10 cellular contexts compared by ENCODE assay signal in the genomic region with DNA sequence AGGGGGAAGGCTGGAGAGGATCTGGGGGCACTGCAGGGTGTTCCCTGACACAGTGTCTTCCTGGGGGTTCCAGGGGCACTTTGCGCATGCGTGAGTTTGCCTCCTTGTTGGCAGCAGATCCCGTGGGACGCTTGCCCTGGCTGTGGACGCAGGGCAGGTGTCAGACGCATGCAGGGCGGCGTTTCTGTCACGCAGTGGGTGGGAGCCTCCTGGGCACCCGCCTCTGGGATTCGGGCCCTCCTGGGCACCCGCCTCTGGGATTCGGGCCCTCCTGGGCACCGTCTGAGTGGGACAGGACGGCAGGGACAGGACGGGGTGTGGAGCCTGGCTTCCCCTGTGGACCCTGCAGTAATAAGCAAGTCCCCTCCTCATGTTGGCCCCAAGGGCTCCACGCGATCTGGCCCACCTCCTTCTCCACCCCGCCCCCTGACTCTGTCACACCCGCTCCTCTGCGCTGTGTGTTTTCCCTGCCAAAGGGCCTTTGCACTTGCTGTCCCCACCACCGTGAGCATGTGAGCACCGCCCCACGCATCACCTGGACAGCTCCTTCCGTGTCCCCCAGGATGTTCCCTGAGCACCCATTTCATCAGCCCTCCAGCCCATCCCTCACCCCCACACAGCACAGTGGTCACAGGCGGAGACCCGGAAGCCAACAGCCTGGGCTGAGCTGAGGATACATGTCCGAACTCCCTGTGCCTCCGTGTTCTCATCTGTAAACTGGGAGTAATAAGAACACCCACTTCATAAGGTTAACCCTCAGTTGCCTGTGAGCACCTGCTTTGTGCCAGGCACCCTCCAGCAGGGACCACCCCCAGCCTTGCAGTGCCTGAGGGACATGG. TPM values are rescaled to one million over a fixed set of nuclear protein-coding genes. Genes with fewer than 3 reads are reported as not detected.
DNase-seq lines count a peak whose midpoint lies in the region; ATAC-seq, FAIRE-seq and TF ChIP-seq lines count a peak whose summit lies in the region.
"Had no signal": no experiment of that assay in that cellular context is flagged by ENCODE, and none has a peak within 500 bp of the region (broad histone marks: within the 10 kb centered on the region; RNA-seq: fewer than 3 reads in every experiment).

No MANE protein-coding gene starts in this region.

- TF ChIP-seq EP300 in K562 (IDR thresholded peaks at IDR 0.05; ENCODE audit: low read length), result no peak

- ATAC-seq in K562, result no peak
- no peak for ATAC-seq in HG03354 (IDR thresholded peaks at IDR 0.05; ENCODE audit: poor library complexity, severe bottlenecking, unreplicated experiment)
- ATAC-seq in GM18909 (IDR thresholded peaks at IDR 0.05; ENCODE audit: poor library complexity, unreplicated experiment), result no peak

- peaks cover 23% of the 10 kb centered on the region; the same call in 1 of the 2 replicates for H4K20me1 ChIP-seq in K562 (replicated peaks; ENCODE audit: control insufficient read depth, insufficient read depth, low read length)

- H2BK15ac ChIP-seq in mesenchymal stem cell (ENCODE audit: low read depth, poor library complexity, severe bottlenecking), result no peak overlapping the region

- H3K9me3 ChIP-seq in AG04450 (ENCODE audit: control insufficient read depth, insufficient read depth, low read length) (no peaks in the 10 kb centered on the region; the same call in 1 of the 2 replicates), K562 (replicated peaks; ENCODE audit: control insufficient read depth, insufficient read depth, low read depth, low read length) (no peaks in the 10 kb centered on the region), mesenchymal stem cell (ENCODE audit: control insufficient read depth, low read length) (no peaks in the 10 kb centered on the region)
- H3K9me3 ChIP-seq: upper lobe of left lung had no signal

- H3K4me1 ChIP-seq in K562 (replicated peaks in 1 of 2; ENCODE audit: control insufficient read depth in 2 of 2, insufficient read depth in 2 of 2, low read length in 2 of 2) (peaks cover 12 to 82% of the 10 kb centered on the region in 2 experiments; a peak in 4 of 5 replicates), mesenchymal stem cell (ENCODE audit: control insufficient read depth, insufficient read depth, low read depth, low read length) (peaks cover 41% of the 10 kb centered on the region)

- H4K8ac ChIP-seq in mesenchymal stem cell (ENCODE audit: low read length), result no peak overlapping the region

- no peak overlapping the region for H3K18ac ChIP-seq in mesenchymal stem cell (ENCODE audit: low read depth in 1 of 2, low read length in 2 of 2)

- H3K4me2 ChIP-seq in K562 (ENCODE audit: insufficient read depth, low read length) (no peak overlapping the region), mesenchymal stem cell (ENCODE audit: low read length, poor library complexity, severe bottlenecking) (no peak overlapping the region)

- no peak overlapping the region for H2BK120ac ChIP-seq in mesenchymal stem cell (ENCODE audit: low read depth, low read length)

- no peak for TF ChIP-seq POLR2A in K562 (conservative IDR thresholded peaks at IDR 0.05)

- peak overlapping the region in 1 of 2 experiments; percentile 6; a peak in 1 of 4 replicates for H3K9ac ChIP-seq in K562 (ENCODE audit: insufficient read depth in 1 of 2, low read depth in 2 of 2, low read length in 2 of 2)
- peak overlapping the region; percentile 81 for H3K9ac ChIP-seq in mesenchymal stem cell (ENCODE audit: low read length)

- peaks cover 21% of the 10 kb centered on the region for H3K79me2 ChIP-seq in K562 (ENCODE audit: control insufficient read depth, insufficient read depth, low read length)

- H3K4me3 ChIP-seq in AG04450 (ENCODE audit: low read depth, low read length) (peak overlapping the region; percentile 76), HFF-Myc (replicated peaks; ENCODE audit: low read depth, low read length) (peak overlapping the region; percentile 77), K562 (no peak overlapping the region), mesenchymal stem cell (ENCODE audit: insufficient read depth in 1 of 2, low read depth in 1 of 2, low read length in 2 of 2) (peak overlapping the region; percentile 15 to 80)

- peak overlapping the region in 1 of 2 experiments; percentile 32 for H2BK12ac ChIP-seq in mesenchymal stem cell (ENCODE audit: low read length in 2 of 2)

- H3K14ac ChIP-seq in mesenchymal stem cell (ENCODE audit: low read length in 2 of 2), result peak overlapping the region in 1 of 2 experiments; percentile 49

- intact Hi-C loops in K562 (cut with micrococcal nuclease), result loop anchor here (5.0 to 10.0 kb wide), 3 partner anchors 215 to 1068 kb away; no protein-coding TSS in a partner anchor

- DNase-seq in AG04450 (ENCODE audit: low read depth, low spot score) (peak; percentile 52), HFF-Myc (ENCODE audit: extremely low read depth, low read depth) (no peak), K562 (ENCODE audit: extremely low read depth in 1 of 4, low spot score in 3 of 4) (no peak), mesenchymal stem cell (no peak), germinal center (ENCODE audit: low spot score) (no peak), GM19240 (ENCODE audit: insufficient read length, low spot score) (no peak)
- DNase-seq: activated effector memory CD4-positive, alpha-beta T cell treated with Interleukin-2 at 50 U/mL for 16 hours had no signal

- CTCF ChIA-PET in AG04450 (lab: Charles Lee), result no interaction called here
- CTCF ChIA-PET in K562 (lab: Yijun Ruan, JAX; ENCODE audit: low intra/inter-chr PET ratio), result no interaction called here

- no peak overlapping the region for H2AK5ac ChIP-seq in mesenchymal stem cell (ENCODE audit: low read length, severe bottlenecking)

- no peak overlapping the region for H3K4ac ChIP-seq in mesenchymal stem cell (ENCODE audit: low read depth in 1 of 2, low read length in 2 of 2)

- no peak overlapping the region for H2BK5ac ChIP-seq in mesenchymal stem cell (ENCODE audit: low read depth, low read length, poor library complexity, severe bottlenecking)

- H3K79me1 ChIP-seq in mesenchymal stem cell (replicated peaks; ENCODE audit: low read length, poor library complexity, severe bottlenecking), result no peaks in the 10 kb centered on the region

- H3K27me3 ChIP-seq in AG04450 (ENCODE audit: control insufficient read depth, insufficient read depth, low read length), result no peaks in the 10 kb centered on the region
- no peaks in the 10 kb centered on the region for H3K27me3 ChIP-seq in K562 (ENCODE audit: control insufficient read depth in 2 of 2, insufficient read depth in 2 of 2, low read length in 2 of 2)
- H3K27me3 ChIP-seq in mesenchymal stem cell (ENCODE audit: control insufficient read depth in 1 of 2, insufficient read depth in 1 of 2, low read length in 2 of 2), result peaks cover 0 to 25% of the 10 kb centered on the region in 2 experiments

- FAIRE-seq in K562 (lab: Jason Lieb, UNC), result no peak

- no peaks in the 10 kb centered on the region for H3K9me1 ChIP-seq in K562 (ENCODE audit: control insufficient read depth, insufficient read depth, low read length)

- H3K36me3 ChIP-seq in K562 (ENCODE audit: control insufficient read depth, insufficient read depth, low read length) (no peaks in the 10 kb centered on the region), mesenchymal stem cell (ENCODE audit: control insufficient read depth in 1 of 2, insufficient read depth in 2 of 2, low read depth in 1 of 2, low read length in 2 of 2) (no peaks in the 10 kb centered on the region)
- H3K36me3 ChIP-seq: upper lobe of left lung had no signal

- no peak for TF ChIP-seq CTCF in AG04450 (IDR thresholded peaks at IDR 0.05; ENCODE audit: low read depth, low read length)
- no peak for TF ChIP-seq CTCF in HFF-Myc (IDR thresholded peaks at IDR 0.05; ENCODE audit: low read depth, low read length, missing control alignments)
- no peak for TF ChIP-seq CTCF in K562 (IDR thresholded peaks at IDR 0.05 in 2 of 3, conservative IDR thresholded peaks at IDR 0.05 in 1 of 3; ENCODE audit: insufficient read depth in 2 of 3, low read depth in 1 of 3, low read length in 3 of 3)

- no TSS peak for BruUV-seq in K562 (replicated peaks; lab: Mats Ljungman, UMichigan)

- POLR2A ChIA-PET in AG04450 (lab: Yijun Ruan, JAX), result no interaction called here
- POLR2A ChIA-PET in K562 (lab: Yijun Ruan, JAX), result interaction anchor here (0.6 kb wide), 1 partner anchor 276 kb away, joined by 3 read pairs; no protein-coding TSS in a partner anchor

- H2AFZ ChIP-seq in K562 (ENCODE audit: low read depth, low read length), result no peak overlapping the region
- H2AFZ ChIP-seq in mesenchymal stem cell (ENCODE audit: low read depth, low read length), result no peak overlapping the region

- H4K91ac ChIP-seq in mesenchymal stem cell (ENCODE audit: low read length), result peak overlapping the region; percentile 82

- H3K23ac ChIP-seq in mesenchymal stem cell (ENCODE audit: low read length in 2 of 2), result no peak overlapping the region

- 44% methylated on average over 27 of the region's 29 CpGs for WGBS in K562 (ENCODE audit: insufficient coverage, low coverage, missing lambda C conversion rate)
- WGBS in mesenchymal stem cell, result 81% methylated on average over 29 of the region's 29 CpGs

- no peak for TF ChIP-seq RAD21 in K562 (CRISPR knock-in tag; conservative IDR thresholded peaks at IDR 0.05 in 1 of 2, IDR thresholded peaks at IDR 0.05 in 1 of 2)

- in situ Hi-C loops in K562 (cut with MboI), result loop anchor here (10.0 kb wide), 1 partner anchor 728 kb away; no protein-coding TSS in a partner anchor

- H3K27ac ChIP-seq in AG04450 (ENCODE audit: low read depth, low read length), result peak overlapping the region; percentile 57
- no peak overlapping the region for H3K27ac ChIP-seq in K562 (ENCODE audit: extremely low read depth, low read depth, low read length)
- H3K27ac ChIP-seq in mesenchymal stem cell (ENCODE audit: low read length, poor library complexity, severe bottlenecking), result no peak overlapping the region

RNA-seq across cellular contexts. Expression of a gene that starts 4.4 kb away (rescaled TPM):
- polyA plus RNA-seq in AG04450 (2011; rRNA removed) (9.9 and 13.2 TPM in 2 replicates), K562 (2011; rRNA removed) (17.1 and 57.8 TPM in 2 replicates), K562 (2014; fragmentation: Illumina TruSeq; extraction: Trizol) (5.0 and 11.6 TPM in 2 replicates), K562 (2014; fragmentation: Nextera tagmentation; extraction: Ambion mirVana) (not detected), K562 (2014; rRNA removed) (21.2 and 24.1 TPM in 2 replicates)
- polyA minus RNA-seq in AG04450 (2011; rRNA and poly(A)+ RNA removed), result 5.7 and 6.7 TPM in 2 replicates
- total RNA-seq in K562 (2011; cell fraction: chromatin; rRNA removed; ENCODE audit: low replicate concordance), result 65.7 and 167 TPM in 2 replicates
- total RNA-seq in K562 (2011; cell fraction: nucleolus; rRNA removed), result 84.0 and 92.2 TPM in 2 replicates
- total RNA-seq in K562 (2011; cell fraction: nucleoplasm; rRNA removed), result 68.9 and 73.7 TPM in 2 replicates
- total RNA-seq in K562 (2014; rRNA removed) (12.7 and 17.5 TPM in 2 replicates), K562 (2014; rRNA removed; fragmentation: Illumina TruSeq; extraction: Trizol) (0.93 and 1.1 TPM in 2 replicates), K562 (2015; rRNA removed; fragmentation: Illumina TruSeq; extraction: Trizol) (4.0 and 4.6 TPM in 2 replicates), K562 (2021) (18.0 and 20.1 TPM in 2 replicates)
- polyA plus RNA-seq in K562 (2011; cell fraction: cytosol; rRNA removed), result 29.3 and 39.3 TPM in 2 replicates
- polyA plus RNA-seq in K562 (2011; cell fraction: nucleus; rRNA removed), result 170 and 193 TPM in 2 replicates
- polyA plus RNA-seq in K562 (2012), result 17.2 and 26.5 TPM in 2 replicates
- polyA minus RNA-seq in K562 (2011; rRNA and poly(A)+ RNA removed), result 4.9 and 7.1 TPM in 2 replicates
- 13.5 and 30.6 TPM in 2 replicates for polyA minus RNA-seq in K562 (2011; cell fraction: cytosol; rRNA and poly(A)+ RNA removed)
- 25.7 and 56.9 TPM in 2 replicates for polyA minus RNA-seq in K562 (2011; cell fraction: nucleus; rRNA and poly(A)+ RNA removed)
- polyA plus RNA-seq in mesenchymal stem cell (2013, experiment 1 of 2), result 2.3 TPM
- 2.7 TPM for polyA plus RNA-seq in mesenchymal stem cell (2013, experiment 2 of 2)
